In the genomic region with DNA sequence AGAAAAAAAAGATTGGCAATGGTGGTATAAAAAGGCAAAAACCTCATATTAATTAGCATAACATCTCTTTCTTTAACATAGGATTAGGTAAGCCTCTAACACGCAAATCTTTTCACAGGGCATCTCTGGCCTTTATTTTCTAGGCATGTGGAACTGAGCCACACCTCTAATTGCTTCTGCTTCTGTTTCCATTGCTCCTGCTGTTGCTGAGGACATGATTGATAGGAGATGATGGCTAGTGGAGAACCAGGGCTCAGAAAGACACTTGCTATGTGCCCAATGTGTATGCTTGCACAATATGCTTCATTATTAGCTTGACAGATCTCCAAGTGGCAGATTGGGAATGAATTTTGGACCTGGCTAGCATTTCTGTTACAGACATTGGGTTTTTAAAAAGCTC, we compare ENCODE assay signal across 20 cellular contexts.
"Had no signal": no experiment of that assay in that cellular context is flagged by ENCODE, and none has a peak within 500 bp of the region (broad histone marks: within the 10 kb centered on the region; RNA-seq: fewer than 3 reads in every experiment).

No MANE protein-coding gene starts in this region.

- DNase-seq: dermis blood vessel endothelial cell; dorsolateral prefrontal cortex; effector CD4-positive, alpha-beta T cell; effector memory CD4-positive, alpha-beta T cell; foreskin keratinocyte; gastrocnemius medialis; glutamatergic neuron; head of caudate nucleus; heart right ventricle; hippocampal formation; islet precursor cell; kidney; kidney glomerular epithelial cell; left lung; left ventricle myocardium superior; lower lobe of right lung; mesenchymal stem cell; mucosa of descending colon; naive B cell; naive thymus-derived CD8-positive, alpha-beta T cell had no signal

- ATAC-seq: foreskin keratinocyte; gastrocnemius medialis; heart right ventricle; left lung; left ventricle myocardium superior; lower lobe of right lung; mucosa of descending colon; naive thymus-derived CD8-positive, alpha-beta T cell had no signal
